ENCODE assay signal across 18 cellular contexts in genomic region chr5:65030056-65030455, GRCh38.
"Had no signal": no experiment of that assay in that cellular context is flagged by ENCODE, and none has a peak within 500 bp of the region (broad histone marks: within the 10 kb centered on the region; RNA-seq: fewer than 3 reads in every experiment).

No MANE protein-coding gene starts in this region.

- H3K27me3 ChIP-seq: dorsolateral prefrontal cortex, gastrocnemius medialis, ovary, right atrium auricular region, sigmoid colon had no signal

- H3K27ac Mint-ChIP-seq: type B pancreatic cell had no signal

- H3K4me3 ChIP-seq: dorsolateral prefrontal cortex, gastrocnemius medialis, left ventricle myocardium inferior, lower lobe of right lung, ovary, right atrium auricular region, sigmoid colon had no signal

- H3K4me3 Mint-ChIP-seq: naive thymus-derived CD8-positive, alpha-beta T cell; type B pancreatic cell had no signal

- H3K36me3 ChIP-seq: gastrocnemius medialis, left ventricle myocardium inferior, lower lobe of right lung, ovary, right atrium auricular region, sigmoid colon had no signal

- H3K9me3 Mint-ChIP-seq: naive thymus-derived CD8-positive, alpha-beta T cell; type B pancreatic cell had no signal

- DNase-seq: cortex of kidney; dorsolateral prefrontal cortex; effector CD8-positive, alpha-beta T cell; gastrocnemius medialis; glutamatergic neuron; islet precursor cell; left cardiac atrium; left ventricle myocardium inferior; lower lobe of right lung; mesenchymal stem cell; naive thymus-derived CD8-positive, alpha-beta T cell; ovary; sigmoid colon; small intestine; stimulated activated CD4-positive, alpha-beta T cell treated with anti-CD3 and anti-CD28 coated beads, Interleukin-2, amount 100 ng/mL, for 48 hours; stimulated activated naive CD4-positive, alpha-beta T cell treated with Interleukin-2 at 50 U/mL for 16 hours had no signal

- H3K9me3 ChIP-seq: gastrocnemius medialis, left ventricle myocardium inferior, lower lobe of right lung, ovary, right atrium auricular region, sigmoid colon had no signal

- H3K27me3 Mint-ChIP-seq: naive thymus-derived CD8-positive, alpha-beta T cell; type B pancreatic cell had no signal

- H3K27ac ChIP-seq: dorsolateral prefrontal cortex, gastrocnemius medialis, left ventricle myocardium inferior, lower lobe of right lung, ovary, right atrium auricular region, sigmoid colon had no signal

- H3K36me3 Mint-ChIP-seq: naive thymus-derived CD8-positive, alpha-beta T cell; type B pancreatic cell had no signal
